In the genomic region with DNA sequence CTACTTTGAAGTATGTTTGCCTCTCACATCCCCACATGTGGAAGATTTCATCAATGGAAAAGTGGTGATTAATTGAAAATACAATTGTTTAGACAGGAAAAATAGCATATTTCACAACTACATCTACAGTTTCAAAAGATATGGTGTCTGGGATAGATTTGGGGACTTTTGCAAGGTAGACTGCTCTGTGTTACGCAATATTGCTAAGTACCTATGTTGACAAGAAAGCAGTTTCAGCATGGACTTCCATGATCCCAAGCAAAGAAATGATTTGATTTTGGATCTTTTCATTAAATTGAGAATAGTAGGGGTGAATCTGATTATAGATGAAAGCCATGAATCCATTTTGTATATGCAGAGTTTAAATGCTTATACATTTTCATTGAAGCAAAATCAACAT, we compare ENCODE assay signal across 3 cellular contexts.
TF ChIP-seq lines count a peak whose summit lies in the region.

No MANE protein-coding gene starts in this region.

TF ChIP-seq in A549, 52 proteins besides CTCF, POLR2A, EP300 and RAD21:
- TF ChIP-seq CEBPB (IDR thresholded peaks at IDR 0.05) (peak; percentile 43 to 69; a peak in 3 of 4 replicates), CHD2 (IDR thresholded peaks at IDR 0.05; ENCODE audit: low read length, partially characterized antibody) (no peak)

TF ChIP-seq in IMR-90, 13 proteins besides CTCF, POLR2A, EP300 and RAD21:
- TF ChIP-seq, protein P1, sequence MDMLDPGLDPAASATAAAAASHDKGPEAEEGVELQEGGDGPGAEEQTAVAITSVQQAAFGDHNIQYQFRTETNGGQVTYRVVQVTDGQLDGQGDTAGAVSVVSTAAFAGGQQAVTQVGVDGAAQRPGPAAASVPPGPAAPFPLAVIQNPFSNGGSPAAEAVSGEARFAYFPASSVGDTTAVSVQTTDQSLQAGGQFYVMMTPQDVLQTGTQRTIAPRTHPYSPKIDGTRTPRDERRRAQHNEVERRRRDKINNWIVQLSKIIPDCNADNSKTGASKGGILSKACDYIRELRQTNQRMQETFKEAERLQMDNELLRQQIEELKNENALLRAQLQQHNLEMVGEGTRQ (IDR thresholded peaks at IDR 0.05; ENCODE audit: low read depth, low read length) = no peak
- peak; percentile 82 for TF ChIP-seq CEBPB (IDR thresholded peaks at IDR 0.05; ENCODE audit: low read depth, low read length)

TF ChIP-seq in K562, 482 proteins besides CTCF, POLR2A, EP300 and RAD21:
- TF ChIP-seq CEBPB (tag; IDR thresholded peaks at IDR 0.05) (peak; percentile 36), MYC (IDR thresholded peaks at IDR 0.05; ENCODE audit: low read depth, low read length) (no peak), MYC (CRISPR knock-in tag; IDR thresholded peaks at IDR 0.05; ENCODE audit: borderline replicate concordance, low read depth) (no peak), ZNF253 (CRISPR knock-in tag; conservative IDR thresholded peaks at IDR 0.05) (no peak)
